Comparison of ENCODE assay signal across 25 cellular contexts in genomic region chr4:28427306-28428085, GRCh38.
"Had no signal": no experiment of that assay in that cellular context is flagged by ENCODE, and none has a peak within 500 bp of the region (broad histone marks: within the 10 kb centered on the region; RNA-seq: fewer than 3 reads in every experiment).

No MANE protein-coding gene starts in this region.

- H3K27ac Mint-ChIP-seq: activated CD8-positive, alpha-beta T cell treated with anti-CD3 and anti-CD28 coated beads for 36 hours; activated naive CD4-positive, alpha-beta T cell treated with anti-CD3 and anti-CD28 coated beads, Interleukin-2, amount 10 ng/mL, durations not matched to agents 7 days and 5 days; activated naive CD8-positive, alpha-beta T cell treated with anti-CD3 and anti-CD28 coated beads for 36 hours; activated T-cell treated with anti-CD3 and anti-CD28 coated beads, Interleukin-2, amount 50 U/mL, for 72 hours; activated T-helper 2 cell treated with anti-CD3 and anti-CD28 coated beads, Interferon-gamma antibody, Interleukin-2, Interleukin-4, amounts not matched to agents 10 μg/mL and 5 μg/mL and 100 μg/mL, durations not matched to agents 14 hours and 24 hours and 36 hours; T-cell had no signal

- H3K27ac ChIP-seq: adrenal gland, breast epithelium, VCaP had no signal

- H3K4me1 ChIP-seq: adrenal gland, breast epithelium had no signal

- ATAC-seq: activated CD8-positive, alpha-beta T cell treated with anti-CD3 and anti-CD28 coated beads for 36 hours; activated T-cell treated with anti-CD3 and anti-CD28 coated beads, Interleukin-2, amount 50 U/mL, for 72 hours; Panc1; T-cell had no signal

- H3K27me3 ChIP-seq: adrenal gland, breast epithelium had no signal

- H3K36me3 ChIP-seq: adrenal gland, breast epithelium had no signal

- H3K4me1 Mint-ChIP-seq: activated naive CD4-positive, alpha-beta T cell treated with anti-CD3 and anti-CD28 coated beads, Interleukin-2, amount 10 ng/mL, durations not matched to agents 7 days and 5 days; activated naive CD8-positive, alpha-beta T cell treated with anti-CD3 and anti-CD28 coated beads for 36 hours; T-cell had no signal

- H3K4me3 ChIP-seq: adrenal gland, breast epithelium had no signal

- DNase-seq: activated CD4-positive, alpha-beta T cell treated with anti-CD3 and anti-CD28 coated beads for 4 hours; activated CD8-positive, alpha-beta memory T cell treated with anti-CD3 and anti-CD28 coated beads, Interleukin-2, amount 50 U/mL, for 4 hours; activated CD8-positive, alpha-beta T cell treated with anti-CD3 and anti-CD28 coated beads for 36 hours; activated gamma-delta T cell treated with Interleukin-2 at 50 U/mL for 16 hours; activated naive CD4-positive, alpha-beta T cell treated with anti-CD3 and anti-CD28 coated beads, Interleukin-2, amount 10 ng/mL, durations not matched to agents 7 days and 5 days; activated naive CD8-positive, alpha-beta T cell treated with anti-CD3 and anti-CD28 coated beads for 36 hours; activated T-cell treated with anti-CD3 and anti-CD28 coated beads, Interleukin-2, amount 50 U/mL, for 72 hours; adrenal gland; aorta; caudate nucleus; KG1; NCI-H1092; NCI-H1417; NCI-H1930; NCI-H2107; NCI-H345; NCI-H510A; NCI-H526 treated with DMSO at 0.1 percent for 48 hours; NCI-H82; SHP77 treated with DMSO at 0.1 percent for 48 hours; T-cell had no signal

- H3K27me3 Mint-ChIP-seq: activated CD8-positive, alpha-beta T cell treated with anti-CD3 and anti-CD28 coated beads for 36 hours; activated naive CD4-positive, alpha-beta T cell treated with anti-CD3 and anti-CD28 coated beads, Interleukin-2, amount 10 ng/mL, durations not matched to agents 7 days and 5 days; activated naive CD8-positive, alpha-beta T cell treated with anti-CD3 and anti-CD28 coated beads for 36 hours; T-cell had no signal

- H3K36me3 Mint-ChIP-seq: activated naive CD4-positive, alpha-beta T cell treated with anti-CD3 and anti-CD28 coated beads, Interleukin-2, amount 10 ng/mL, durations not matched to agents 7 days and 5 days; activated naive CD8-positive, alpha-beta T cell treated with anti-CD3 and anti-CD28 coated beads for 36 hours; T-cell had no signal

- H3K4me3 Mint-ChIP-seq: activated CD8-positive, alpha-beta T cell treated with anti-CD3 and anti-CD28 coated beads for 36 hours; activated naive CD4-positive, alpha-beta T cell treated with anti-CD3 and anti-CD28 coated beads, Interleukin-2, amount 10 ng/mL, durations not matched to agents 7 days and 5 days; activated naive CD8-positive, alpha-beta T cell treated with anti-CD3 and anti-CD28 coated beads for 36 hours; activated T-cell treated with anti-CD3 and anti-CD28 coated beads, Interleukin-2, amount 50 U/mL, for 72 hours; T-cell had no signal
